ENCODE assay signal across 11 cellular contexts in genomic region chr11:73227571-73228211, GRCh38. TPM values are rescaled to one million over a fixed set of nuclear protein-coding genes. Genes with fewer than 3 reads are reported as not detected.
DNase-seq lines count a peak whose midpoint lies in the region; ATAC-seq and TF ChIP-seq lines count a peak whose summit lies in the region.
"Had no signal": no experiment of that assay in that cellular context is flagged by ENCODE, and none has a peak within 500 bp of the region (broad histone marks: within the 10 kb centered on the region; RNA-seq: fewer than 3 reads in every experiment).

No MANE protein-coding gene starts in this region.

- peaks cover 7% of the 10 kb centered on the region for H3K27me3 Mint-ChIP-seq in type B pancreatic cell

- H3K27ac ChIP-seq in VCaP: peak overlapping the region; percentile 88
- H3K27ac ChIP-seq: brain microvascular endothelial cell had no signal

- H3K4me3 Mint-ChIP-seq in type B pancreatic cell: no peak overlapping the region

- ATAC-seq in HG02763 (IDR thresholded peaks at IDR 0.05; ENCODE audit: unreplicated experiment): no peak

- peaks cover 48% of the 10 kb centered on the region for H3K4me1 Mint-ChIP-seq in type B pancreatic cell (ENCODE audit: unreplicated experiment)

- no peaks in the 10 kb centered on the region for H3K9me3 Mint-ChIP-seq in type B pancreatic cell

- TF ChIP-seq CTCF in VCaP (conservative IDR thresholded peaks at IDR 0.05) (peak; percentile 63), type B pancreatic cell (conservative IDR thresholded peaks at IDR 0.05) (no peak)

- H3K36me3 Mint-ChIP-seq in type B pancreatic cell: peaks cover 3% of the 10 kb centered on the region

- peak overlapping the region; percentile 63 for H3K27ac Mint-ChIP-seq in type B pancreatic cell

- DNase-seq in NCI-H1417 (lab: John Stamatoyannopoulos, UW) (peak in 2 of 3 experiments; percentile 75 to 82), NCI-H1417 treated with DMSO at 0.1 percent for 48 hours (lab: John Stamatoyannopoulos, UW) (no peak), left kidney (ENCODE audit: low read depth, low spot score) (peak; percentile 84), type B pancreatic cell (ENCODE audit: extremely low spot score, unreplicated experiment) (no peak), NCI-H82 (lab: John Stamatoyannopoulos, UW) (no peak)
- no peak for DNase-seq in central memory CD4-positive, alpha-beta T cell
- DNase-seq: 8988T, brain microvascular endothelial cell, foreskin fibroblast had no signal

RNA-seq across cellular contexts. Expression of gene P2RY2, which starts 9.6 kb away (rescaled TPM):
- 12.1 and 25.3 TPM in 2 replicates for total RNA-seq in type B pancreatic cell (ENCODE audit: low replicate concordance)

RNA-seq across cellular contexts. Expression of gene P2RY6, which starts 44.4 kb away (rescaled TPM):
- total RNA-seq in type B pancreatic cell (ENCODE audit: low replicate concordance): 3.0 and 14.8 TPM in 2 replicates

Comparison
In these comparisons a context has a peak if more than half of its experiments do, and no peak if none do; other contexts are left out.
1. DNase-seq: peak in NCI-H1417 (2 of 3) and left kidney (single experiment); none in NCI-H1417 treated with DMSO at 0.1 percent for 48 hours (single experiment), type B pancreatic cell (single experiment), central memory CD4-positive, alpha-beta T cell (single experiment) and NCI-H82 (single experiment).